In the genomic region with DNA sequence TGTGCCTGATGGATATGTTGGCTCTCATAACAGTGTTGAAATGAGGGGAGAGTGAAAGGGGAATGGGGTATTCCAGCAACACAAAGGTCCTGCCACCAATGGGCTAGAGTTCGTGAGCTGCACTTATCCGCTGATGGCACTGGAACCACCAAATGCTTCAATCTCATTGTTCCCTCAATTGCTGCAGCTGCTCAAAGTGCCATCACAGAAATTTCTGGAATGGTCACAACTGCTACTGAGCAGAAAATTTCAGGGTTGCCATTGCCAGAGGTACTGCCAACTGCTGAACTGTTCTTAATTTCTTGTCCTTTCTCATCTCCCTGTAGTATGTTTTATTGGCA, we compare ENCODE assay signal across 23 cellular contexts.
A peak's percentile ranks its signal among the peaks of the same experiment; 100 is the strongest.
DNase-seq lines count a peak whose midpoint lies in the region; ATAC-seq and TF ChIP-seq lines count a peak whose summit lies in the region.
"Had no signal": no experiment of that assay in that cellular context is flagged by ENCODE, and none has a peak within 500 bp of the region (broad histone marks: within the 10 kb centered on the region; RNA-seq: fewer than 3 reads in every experiment).

No MANE protein-coding gene starts in this region.

- H3K9ac ChIP-seq in adipocyte (ENCODE audit: low read length): peak overlapping the region; percentile 40

- H3K4me1 ChIP-seq in heart right ventricle (peaks cover 0 to 22% (median 16%) of the 10 kb centered on the region in 9 donors), adipocyte (ENCODE audit: control insufficient read depth, insufficient read depth, low read length) (peaks cover 52% of the 10 kb centered on the region), uterus (no peaks in the 10 kb centered on the region)
- H3K4me1 ChIP-seq: HAP-1, SJSA1 had no signal

- ATAC-seq in Right ventricle myocardium inferior (peak; percentile 46), heart right ventricle (no peak), GM19455 (IDR thresholded peaks at IDR 0.05; ENCODE audit: unreplicated experiment) (no peak)

- peak overlapping the region in 1 of 10 donors; percentile 37 for H3K27ac ChIP-seq in heart right ventricle
- peak overlapping the region; percentile 23 to 50 for H3K27ac ChIP-seq in uterus
- H3K27ac ChIP-seq: SJSA1 had no signal

- H3K9me3 ChIP-seq in heart right ventricle: peaks cover 0 to 11% (median 0%) of the 10 kb centered on the region in 11 donors
- peaks cover 6% of the 10 kb centered on the region for H3K9me3 ChIP-seq in adipocyte (ENCODE audit: control insufficient read depth, low read length)
- no peaks in the 10 kb centered on the region for H3K9me3 ChIP-seq in uterus
- H3K9me3 ChIP-seq: HAP-1, SJSA1 had no signal

- no peak for TF ChIP-seq POLR2A in uterus (IDR thresholded peaks at IDR 0.05)

- DNase-seq in Right ventricle myocardium inferior (ENCODE audit: missing footprints) (no peak), heart right ventricle (no peak), adipocyte (ENCODE audit: low read depth) (no peak), myocyte (ENCODE audit: low read depth) (peak; percentile 49), uterus (no peak), NCI-H510A treated with DMSO at 0.1 percent for 48 hours (lab: John Stamatoyannopoulos, UW) (no peak)
- DNase-seq in stimulated activated CD4-positive, alpha-beta T cell treated with anti-CD3 and anti-CD28 coated beads, Interleukin-4, amount 100 ng/mL, for 4 hours: no peak
- DNase-seq: Calu3, DMS79 treated with DMSO at 0.1 percent for 48 hours, GOT3, HFFc6, KBM-7, MG63, NCI-H1048, NCI-H1417, NCI-H1694, NCI-H2029 treated with DMSO at 0.1 percent for 48 hours, NCI-H2227 treated with DMSO at 0.1 percent for 48 hours, NCI-H524, NCI-H774 had no signal

- TF ChIP-seq CTCF in heart right ventricle (IDR thresholded peaks at IDR 0.05) (no peak), uterus (IDR thresholded peaks at IDR 0.05) (no peak)

- H3K36me3 ChIP-seq in heart right ventricle (no peaks in the 10 kb centered on the region), adipocyte (ENCODE audit: control insufficient read depth, insufficient read depth, low read length, severe bottlenecking) (no peaks in the 10 kb centered on the region), uterus (no peaks in the 10 kb centered on the region)
- H3K36me3 ChIP-seq: HAP-1, MG63, SJSA1 had no signal

- no peak overlapping the region for H3K4me3 ChIP-seq in heart right ventricle
- H3K4me3 ChIP-seq in adipocyte (ENCODE audit: low read length): peak overlapping the region; percentile 21
- H3K4me3 ChIP-seq in uterus: no peak overlapping the region
- H3K4me3 ChIP-seq: HAP-1, MG63, SJSA1 had no signal

- intact Hi-C loops in Right ventricle myocardium inferior (cut with DNase I) (loop anchor here (10.0 kb wide), 1 partner anchor 424 kb away; no protein-coding TSS in a partner anchor), heart right ventricle (cut with DNase I) (no loop called here), uterus (cut with DNase I; ENCODE audit: low total_unique reads) (no loop called here)

- H3K27me3 ChIP-seq in heart right ventricle (no peaks in the 10 kb centered on the region), adipocyte (replicated peaks; ENCODE audit: control insufficient read depth, insufficient read depth, low read length) (no peaks in the 10 kb centered on the region), uterus (no peaks in the 10 kb centered on the region)
- H3K27me3 ChIP-seq: MG63, SJSA1 had no signal

- 75 to 77% methylated on average over 2 of the region's 2 CpGs for WGBS in heart right ventricle, 2 donors
